26 cellular contexts compared by ENCODE assay signal in genomic region chr2:170292415-170292814, GRCh38.
"Had no signal": no experiment of that assay in that cellular context is flagged by ENCODE, and none has a peak within 500 bp of the region (broad histone marks: within the 10 kb centered on the region; RNA-seq: fewer than 3 reads in every experiment).

No MANE protein-coding gene starts in this region.

- H3K4me3 ChIP-seq: ascending aorta, body of pancreas, MG63 had no signal

- H3K4me1 Mint-ChIP-seq: activated B cell treated with CpG ODN at 0.5 μM for 24 hours; activated naive CD8-positive, alpha-beta T cell treated with anti-CD3 and anti-CD28 coated beads, Interleukin-2, amount 50 U/mL, for 24 hours had no signal

- H3K27me3 ChIP-seq: ascending aorta, body of pancreas had no signal

- FAIRE-seq: bronchial epithelial cell had no signal

- H3K36me3 ChIP-seq: ascending aorta, MG63 had no signal

- H3K27ac ChIP-seq: ascending aorta, body of pancreas, KMS-11 had no signal

- ATAC-seq: activated CD8-positive, alpha-beta T cell treated with anti-CD3 and anti-CD28 coated beads for 36 hours; activated naive CD4-positive, alpha-beta T cell treated with anti-CD3 and anti-CD28 coated beads, Interleukin-2, amount 50 U/mL, for 72 hours; activated naive CD8-positive, alpha-beta T cell treated with anti-CD3 and anti-CD28 coated beads, Interleukin-2, amount 50 U/mL, for 24 hours; body of pancreas had no signal

- H3K4me2 ChIP-seq: KMS-11 had no signal

- H3K4me3 Mint-ChIP-seq: activated B cell treated with CpG ODN at 0.5 μM for 24 hours; activated CD8-positive, alpha-beta T cell treated with anti-CD3 and anti-CD28 coated beads for 36 hours; activated naive CD8-positive, alpha-beta T cell treated with anti-CD3 and anti-CD28 coated beads, Interleukin-2, amount 50 U/mL, for 24 hours; T-helper 1 cell treated with Interleukin-12 subunit alpha and Interleukin-12 subunit beta and Interleukin-4 antibody, amounts not matched to agents 30 μg/mL and 1 μg/mL, for 36 hours had no signal

- H3K27ac Mint-ChIP-seq: activated B cell treated with CpG ODN at 0.5 μM for 24 hours; activated CD8-positive, alpha-beta T cell treated with anti-CD3 and anti-CD28 coated beads for 36 hours; activated naive CD4-positive, alpha-beta T cell treated with anti-CD3 and anti-CD28 coated beads, Interleukin-2, amount 50 U/mL, for 72 hours; activated naive CD8-positive, alpha-beta T cell treated with anti-CD3 and anti-CD28 coated beads, Interleukin-2, amount 50 U/mL, for 24 hours; T-helper 1 cell treated with Interleukin-12 subunit alpha and Interleukin-12 subunit beta and Interleukin-4 antibody, amounts not matched to agents 30 μg/mL and 1 μg/mL, for 36 hours had no signal

- DNase-seq: activated B cell treated with CpG ODN at 0.5 μM for 24 hours; activated CD4-positive, alpha-beta T cell treated with anti-CD3 and anti-CD28 coated beads for 1 hour; activated CD4-positive, alpha-beta T cell treated with anti-CD3 and anti-CD28 coated beads, Interleukin-2, amount 50 U/mL, for 1 hour; activated CD8-positive, alpha-beta memory T cell treated with anti-CD3 and anti-CD28 coated beads, Interleukin-2, amount 50 U/mL, for 4 hours; activated CD8-positive, alpha-beta T cell treated with anti-CD3 and anti-CD28 coated beads for 36 hours; activated effector memory CD4-positive, alpha-beta T cell treated with Interleukin-2 at 50 U/mL for 16 hours; activated naive CD4-positive, alpha-beta T cell treated with Interleukin-2 at 50 U/mL for 16 hours; activated naive CD8-positive, alpha-beta T cell treated with anti-CD3 and anti-CD28 coated beads, Interleukin-2, amount 50 U/mL, for 24 hours; amniotic stem cell; body of pancreas; central memory CD4-positive, alpha-beta T cell; MG63; MV-4-11; NCI-H1092 treated with DMSO at 0.1 percent for 48 hours; NCI-H1417 treated with DMSO at 0.1 percent for 48 hours; NCI-H1694 treated with DMSO at 0.1 percent for 48 hours; NCI-H2029 treated with DMSO at 0.1 percent for 48 hours; NCI-H510A treated with DMSO at 0.1 percent for 48 hours; NCI-H69; NK-92 treated with Interleukin-12 subunit alpha and Interleukin-12 subunit beta, amount 100 ng/mL, for 24 hours; SHP77 treated with DMSO at 0.1 percent for 48 hours had no signal

- H3K9me3 ChIP-seq: ascending aorta had no signal

- H3K9ac ChIP-seq: KMS-11 had no signal

- H3K4me1 ChIP-seq: ascending aorta, body of pancreas had no signal
